14 cellular contexts compared by ENCODE assay signal in the genomic region with DNA sequence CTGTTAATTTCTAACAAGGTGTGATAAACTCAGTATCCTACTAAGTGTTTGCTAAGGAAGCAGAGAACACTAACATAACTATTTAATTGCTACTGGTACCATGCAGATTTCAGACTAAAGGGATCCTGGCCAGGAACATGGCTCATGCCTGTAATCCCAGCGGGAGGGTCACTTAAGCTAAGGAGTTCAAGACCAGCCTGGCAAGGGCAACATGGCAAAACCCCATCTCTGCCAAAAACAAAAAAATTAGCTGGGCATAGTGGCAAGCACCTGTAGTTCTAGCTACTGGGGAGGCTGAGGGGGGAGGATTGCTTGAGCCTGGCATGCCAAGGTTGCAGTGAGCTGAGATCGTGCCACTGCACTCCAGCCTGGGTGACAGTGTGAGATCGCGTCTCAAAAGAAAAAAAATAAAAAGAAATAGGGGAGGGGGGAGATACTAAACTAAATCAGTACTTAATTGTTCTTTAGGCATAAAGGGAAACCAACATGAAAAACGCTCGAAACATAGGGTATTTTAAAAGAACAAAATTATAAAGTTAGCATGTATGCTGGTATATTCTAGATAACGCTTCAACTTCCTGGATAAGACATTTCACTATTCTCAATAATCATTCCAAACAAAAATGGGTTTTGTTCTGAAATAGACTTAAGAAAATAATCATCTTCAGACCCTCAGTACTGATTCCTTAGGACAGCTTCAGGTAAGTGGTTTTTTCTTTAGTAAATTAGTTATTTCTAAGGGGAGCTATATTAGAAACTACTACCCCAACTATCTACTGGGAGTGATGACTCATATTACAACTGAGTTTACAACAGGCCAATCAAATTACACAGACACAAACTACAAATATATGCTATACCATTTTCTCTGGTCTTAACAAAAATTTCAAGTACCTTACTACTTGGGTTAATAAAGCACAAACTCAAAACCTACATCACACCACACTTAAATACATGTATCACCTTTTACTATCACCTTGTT. TPM values are rescaled to one million over a fixed set of nuclear protein-coding genes. Genes with fewer than 3 reads are reported as not detected.
A peak's percentile ranks its signal among the peaks of the same experiment; 100 is the strongest.
DNase-seq lines count a peak whose midpoint lies in the region; ATAC-seq and TF ChIP-seq lines count a peak whose summit lies in the region.
"Had no signal": no experiment of that assay in that cellular context is flagged by ENCODE, and none has a peak within 500 bp of the region (broad histone marks: within the 10 kb centered on the region; RNA-seq: fewer than 3 reads in every experiment).

No MANE protein-coding gene starts in this region.

- POLR2A ChIA-PET in MCF 10A (lab: Yijun Ruan, JAX): interaction anchor here (0.6 to 3.5 kb wide), 10 partner anchors 8 to 980 kb away, joined by 3 to 24 read pairs (median 4); a partner anchor contains a TSS

- H3K9me3 ChIP-seq in breast epithelium (no peaks in the 10 kb centered on the region), SU-DHL-6 (ENCODE audit: insufficient read depth, low read length) (no peaks in the 10 kb centered on the region), hepatocyte (ENCODE audit: low read depth) (no peaks in the 10 kb centered on the region)
- H3K9me3 ChIP-seq: upper lobe of left lung had no signal

- H3K4me2 ChIP-seq in SU-DHL-6 (ENCODE audit: low read depth, low read length, poor library complexity, severe bottlenecking) (peak overlapping the region; percentile 33), hepatocyte (peak overlapping the region; percentile 81)

- peak overlapping the region; percentile 68 for H3K27ac Mint-ChIP-seq in MCF 10A (ENCODE audit: low read depth, unreplicated experiment)
- H3K27ac Mint-ChIP-seq: activated naive CD8-positive, alpha-beta T cell treated with anti-CD3 and anti-CD28 coated beads, Interleukin-2, amount 50 U/mL, for 24 hours had no signal

- H3K27me3 Mint-ChIP-seq in MCF 10A (ENCODE audit: insufficient read depth, unreplicated experiment): no peaks in the 10 kb centered on the region
- H3K27me3 Mint-ChIP-seq: activated naive CD8-positive, alpha-beta T cell treated with anti-CD3 and anti-CD28 coated beads, Interleukin-2, amount 50 U/mL, for 24 hours had no signal

- no peak overlapping the region for H3K9ac ChIP-seq in SU-DHL-6 (ENCODE audit: low read length)

- 93% methylated on average over 7 of the region's 7 CpGs for WGBS in hepatocyte (ENCODE audit: low lambda C conversion rate, missing lambda C conversion rate)

- no peaks in the 10 kb centered on the region for H3K9me3 Mint-ChIP-seq in MCF 10A (ENCODE audit: unreplicated experiment)
- H3K9me3 Mint-ChIP-seq: activated naive CD8-positive, alpha-beta T cell treated with anti-CD3 and anti-CD28 coated beads, Interleukin-2, amount 50 U/mL, for 24 hours had no signal

- no peaks in the 10 kb centered on the region for H3K36me3 ChIP-seq in breast epithelium
- H3K36me3 ChIP-seq in SU-DHL-6 (ENCODE audit: low read length): peaks cover 26% of the 10 kb centered on the region
- no peaks in the 10 kb centered on the region for H3K36me3 ChIP-seq in hepatocyte (replicated peaks; ENCODE audit: insufficient read depth, low read depth)
- H3K36me3 ChIP-seq: upper lobe of left lung had no signal

- H3K36me3 Mint-ChIP-seq in MCF 10A (ENCODE audit: insufficient read depth, unreplicated experiment): peaks cover 9% of the 10 kb centered on the region

- TF ChIP-seq CTCF in MCF 10A (IDR thresholded peaks at IDR 0.05; ENCODE audit: unreplicated experiment) (peak; percentile 10), breast epithelium (IDR thresholded peaks at IDR 0.05) (no peak), SU-DHL-6 (IDR thresholded peaks at IDR 0.05; ENCODE audit: insufficient read depth, low read length, poor library complexity, severe bottlenecking) (no peak), hepatocyte (IDR thresholded peaks at IDR 0.05; ENCODE audit: poor library complexity) (no peak)

- intact Hi-C loops in MCF 10A (cut with micrococcal nuclease) (loop anchor here (5.0 to 10.0 kb wide), 2 partner anchors 281 to 1007 kb away; a partner anchor contains a TSS), breast epithelium (cut with DNase I; ENCODE audit: low total_unique reads) (no loop called here), cardiac septum (cut with DNase I) (loop anchor here (5.0 kb wide), 1 partner anchor 88 kb away; a partner anchor contains a TSS)

- no peaks in the 10 kb centered on the region for H3K9me2 ChIP-seq in SU-DHL-6 (replicated peaks; ENCODE audit: insufficient read depth, low read length)
- no peaks in the 10 kb centered on the region for H3K9me2 ChIP-seq in hepatocyte (replicated peaks; ENCODE audit: insufficient read depth)

- H3K27ac ChIP-seq in breast epithelium (no peak overlapping the region), SU-DHL-6 (ENCODE audit: low read depth, low read length) (no peak overlapping the region), hepatocyte (no peak overlapping the region)
- H3K27ac ChIP-seq: coronary artery, upper lobe of left lung had no signal

- peaks cover 40% of the 10 kb centered on the region for H3K4me1 Mint-ChIP-seq in MCF 10A (ENCODE audit: insufficient read depth, unreplicated experiment)

- H4K20me1 ChIP-seq in SU-DHL-6 (ENCODE audit: low read depth, low read length) (peaks cover 49% of the 10 kb centered on the region), hepatocyte (ENCODE audit: insufficient read depth, poor library complexity, severe bottlenecking) (peaks cover 67% of the 10 kb centered on the region)

- CTCF ChIA-PET in MCF 10A (lab: Yijun Ruan, JAX): interaction anchor here (0.5 to 2.4 kb wide), 7 partner anchors 72 to 725 kb away, joined by 3 to 10 read pairs (median 3); a partner anchor contains a TSS

- TF ChIP-seq POLR2A in breast epithelium (IDR thresholded peaks at IDR 0.05): no peak

- no peak overlapping the region for H3K4me3 ChIP-seq in breast epithelium
- no peak overlapping the region for H3K4me3 ChIP-seq in SU-DHL-6 (ENCODE audit: insufficient read depth, low read length, poor library complexity, severe bottlenecking)
- H3K4me3 ChIP-seq in hepatocyte: no peak overlapping the region
- H3K4me3 ChIP-seq: coronary artery, upper lobe of left lung had no signal

- DNase-seq in MCF 10A (ENCODE audit: unreplicated experiment): peak; percentile 21
- no peak for DNase-seq in breast epithelium (ENCODE audit: low spot score in 2 of 2)
- DNase-seq in hepatocyte (ENCODE audit: low spot score): no peak
- DNase-seq in cardiac septum (ENCODE audit: low spot score): no peak
- no peak for DNase-seq in SK-N-DZ (ENCODE audit: low spot score)
- no peak for DNase-seq in T-helper 1 cell
- DNase-seq: activated naive CD8-positive, alpha-beta T cell treated with anti-CD3 and anti-CD28 coated beads, Interleukin-2, amount 50 U/mL, for 24 hours; DMS 273 treated with DMSO at 0.1 percent for 48 hours; NCI-H1048; upper lobe of left lung had no signal

- H3K4me1 ChIP-seq in breast epithelium (peaks cover 5 to 12% of the 10 kb centered on the region in 2 donors), hepatocyte (ENCODE audit: insufficient read depth) (peaks cover 9% of the 10 kb centered on the region)

- peak overlapping the region; percentile 83 for H3K4me3 Mint-ChIP-seq in MCF 10A (ENCODE audit: unreplicated experiment)
- H3K4me3 Mint-ChIP-seq: activated naive CD8-positive, alpha-beta T cell treated with anti-CD3 and anti-CD28 coated beads, Interleukin-2, amount 50 U/mL, for 24 hours had no signal

- peaks cover 4% of the 10 kb centered on the region; the same call in 1 of the 2 replicates for H3F3A ChIP-seq in SU-DHL-6 (ENCODE audit: insufficient read depth)

- no peaks in the 10 kb centered on the region for H3K27me3 ChIP-seq in breast epithelium
- no peaks in the 10 kb centered on the region for H3K27me3 ChIP-seq in SU-DHL-6 (ENCODE audit: low read length)
- no peaks in the 10 kb centered on the region for H3K27me3 ChIP-seq in hepatocyte
- H3K27me3 ChIP-seq: upper lobe of left lung had no signal

- no peak overlapping the region for H2AFZ ChIP-seq in SU-DHL-6 (ENCODE audit: low read depth, low read length, severe bottlenecking)
- no peak overlapping the region for H2AFZ ChIP-seq in hepatocyte

- peaks cover 79% of the 10 kb centered on the region for H3K79me2 ChIP-seq in SU-DHL-6 (ENCODE audit: insufficient read depth, low read length)
- peaks cover 80% of the 10 kb centered on the region for H3K79me2 ChIP-seq in hepatocyte

- no peak for ATAC-seq in GM21390 (IDR thresholded peaks at IDR 0.05; ENCODE audit: unreplicated experiment)
- ATAC-seq: activated naive CD8-positive, alpha-beta T cell treated with anti-CD3 and anti-CD28 coated beads, Interleukin-2, amount 50 U/mL, for 24 hours had no signal

- no TSS peak for BruUV-seq in MCF 10A (replicated peaks; lab: Mats Ljungman, UMichigan)

RNA-seq across cellular contexts. Expression of a gene that starts 3.5 kb away (rescaled TPM):
- 96.2 and 117 TPM in 2 replicates for total RNA-seq in MCF 10A (2022)
- total RNA-seq in breast epithelium: 10 to 100 TPM; 29.9 to 56.1 (median 41.0) TPM
- total RNA-seq in hepatocyte: 86.3 and 104 TPM in 2 replicates
- polyA plus RNA-seq in hepatocyte: 15.4 and 25.8 TPM in 2 replicates
- total RNA-seq in cardiac septum: 44.9 TPM
- polyA plus RNA-seq in SK-N-DZ (2014; cell fraction: cytosol; rRNA removed): 83.5 and 95.2 TPM in 2 replicates
- 63.3 and 68.5 TPM in 2 replicates for polyA plus RNA-seq in SK-N-DZ (2014; cell fraction: nucleus; rRNA removed)

RNA-seq across cellular contexts. Expression of a gene that starts 46.6 kb away (rescaled TPM):
- total RNA-seq in MCF 10A (2022) (0.42 TPM in 1 of 2 replicates, not detected in the other), breast epithelium (1 to 10 TPM in 1 of 3 donors, under 1 TPM in 2; 0.32 to 1.6 (median 0.33) TPM), hepatocyte (1.7 and 1.8 TPM in 2 replicates), cardiac septum (1.5 TPM)
- 1.2 and 2.4 TPM in 2 replicates for polyA plus RNA-seq in hepatocyte
- 23.6 and 36.1 TPM in 2 replicates for polyA plus RNA-seq in SK-N-DZ (2014; cell fraction: cytosol; rRNA removed)
- 23.4 and 26.5 TPM in 2 replicates for polyA plus RNA-seq in SK-N-DZ (2014; cell fraction: nucleus; rRNA removed)
- total RNA-seq: HT-29 had no signal
